ENCODE assay signal across 1 cellular context in genomic region chr7:76223286-76223972, GRCh38.
TF ChIP-seq lines count a peak whose summit lies in the region.

No MANE protein-coding gene starts in this region.

TF ChIP-seq in GM23338, 12 proteins besides CTCF, POLR2A, EP300 and RAD21 (continued from another document):
- TF ChIP-seq, protein P1, sequence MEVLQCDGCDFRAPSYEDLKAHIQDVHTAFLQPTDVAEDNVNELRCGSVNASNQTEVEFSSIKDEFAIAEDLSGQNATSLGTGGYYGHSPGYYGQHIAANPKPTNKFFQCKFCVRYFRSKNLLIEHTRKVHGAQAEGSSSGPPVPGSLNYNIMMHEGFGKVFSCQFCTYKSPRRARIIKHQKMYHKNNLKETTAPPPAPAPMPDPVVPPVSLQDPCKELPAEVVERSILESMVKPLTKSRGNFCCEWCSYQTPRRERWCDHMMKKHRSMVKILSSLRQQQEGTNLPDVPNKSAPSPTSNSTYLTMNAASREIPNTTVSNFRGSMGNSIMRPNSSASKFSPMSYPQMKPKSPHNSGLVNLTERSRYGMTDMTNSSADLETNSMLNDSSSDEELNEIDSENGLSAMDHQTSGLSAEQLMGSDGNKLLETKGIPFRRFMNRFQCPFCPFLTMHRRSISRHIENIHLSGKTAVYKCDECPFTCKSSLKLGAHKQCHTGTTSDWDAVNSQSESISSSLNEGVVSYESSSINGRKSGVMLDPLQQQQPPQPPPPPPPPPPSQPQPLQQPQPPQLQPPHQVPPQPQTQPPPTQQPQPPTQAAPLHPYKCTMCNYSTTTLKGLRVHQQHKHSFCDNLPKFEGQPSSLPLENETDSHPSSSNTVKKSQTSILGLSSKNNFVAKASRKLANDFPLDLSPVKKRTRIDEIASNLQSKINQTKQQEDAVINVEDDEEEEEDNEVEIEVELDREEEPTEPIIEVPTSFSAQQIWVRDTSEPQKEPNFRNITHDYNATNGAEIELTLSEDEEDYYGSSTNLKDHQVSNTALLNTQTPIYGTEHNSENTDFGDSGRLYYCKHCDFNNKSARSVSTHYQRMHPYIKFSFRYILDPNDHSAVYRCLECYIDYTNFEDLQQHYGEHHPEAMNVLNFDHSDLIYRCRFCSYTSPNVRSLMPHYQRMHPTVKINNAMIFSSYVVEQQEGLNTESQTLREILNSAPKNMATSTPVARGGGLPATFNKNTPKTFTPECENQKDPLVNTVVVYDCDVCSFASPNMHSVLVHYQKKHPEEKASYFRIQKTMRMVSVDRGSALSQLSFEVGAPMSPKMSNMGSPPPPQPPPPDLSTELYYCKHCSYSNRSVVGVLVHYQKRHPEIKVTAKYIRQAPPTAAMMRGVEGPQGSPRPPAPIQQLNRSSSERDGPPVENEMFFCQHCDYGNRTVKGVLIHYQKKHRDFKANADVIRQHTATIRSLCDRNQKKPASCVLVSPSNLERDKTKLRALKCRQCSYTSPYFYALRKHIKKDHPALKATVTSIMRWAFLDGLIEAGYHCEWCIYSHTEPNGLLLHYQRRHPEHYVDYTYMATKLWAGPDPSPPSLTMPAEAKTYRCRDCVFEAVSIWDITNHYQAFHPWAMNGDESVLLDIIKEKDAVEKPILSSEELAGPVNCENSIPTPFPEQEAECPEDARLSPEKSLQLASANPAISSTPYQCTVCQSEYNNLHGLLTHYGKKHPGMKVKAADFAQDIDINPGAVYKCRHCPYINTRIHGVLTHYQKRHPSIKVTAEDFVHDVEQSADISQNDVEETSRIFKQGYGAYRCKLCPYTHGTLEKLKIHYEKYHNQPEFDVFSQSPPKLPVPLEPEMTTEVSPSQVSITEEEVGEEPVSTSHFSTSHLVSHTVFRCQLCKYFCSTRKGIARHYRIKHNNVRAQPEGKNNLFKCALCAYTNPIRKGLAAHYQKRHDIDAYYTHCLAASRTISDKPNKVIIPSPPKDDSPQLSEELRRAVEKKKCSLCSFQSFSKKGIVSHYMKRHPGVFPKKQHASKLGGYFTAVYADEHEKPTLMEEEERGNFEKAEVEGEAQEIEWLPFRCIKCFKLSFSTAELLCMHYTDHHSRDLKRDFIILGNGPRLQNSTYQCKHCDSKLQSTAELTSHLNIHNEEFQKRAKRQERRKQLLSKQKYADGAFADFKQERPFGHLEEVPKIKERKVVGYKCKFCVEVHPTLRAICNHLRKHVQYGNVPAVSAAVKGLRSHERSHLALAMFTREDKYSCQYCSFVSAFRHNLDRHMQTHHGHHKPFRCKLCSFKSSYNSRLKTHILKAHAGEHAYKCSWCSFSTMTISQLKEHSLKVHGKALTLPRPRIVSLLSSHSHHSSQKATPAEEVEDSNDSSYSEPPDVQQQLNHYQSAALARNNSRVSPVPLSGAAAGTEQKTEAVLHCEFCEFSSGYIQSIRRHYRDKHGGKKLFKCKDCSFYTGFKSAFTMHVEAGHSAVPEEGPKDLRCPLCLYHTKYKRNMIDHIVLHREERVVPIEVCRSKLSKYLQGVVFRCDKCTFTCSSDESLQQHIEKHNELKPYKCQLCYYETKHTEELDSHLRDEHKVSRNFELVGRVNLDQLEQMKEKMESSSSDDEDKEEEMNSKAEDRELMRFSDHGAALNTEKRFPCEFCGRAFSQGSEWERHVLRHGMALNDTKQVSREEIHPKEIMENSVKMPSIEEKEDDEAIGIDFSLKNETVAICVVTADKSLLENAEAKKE (CRISPR knock-in tag; IDR thresholded peaks at IDR 0.05): no peak
- TF ChIP-seq EZH2 (IDR thresholded peaks at IDR 0.05; ENCODE audit: low read depth, unreplicated experiment) (no peak), JUNB (IDR thresholded peaks at IDR 0.05; ENCODE audit: unreplicated experiment) (no peak), ZNF114 (CRISPR knock-in tag; IDR thresholded peaks at IDR 0.05) (no peak), CREB1 (CRISPR knock-in tag; IDR thresholded peaks at IDR 0.05; ENCODE audit: low read depth) (no peak), POLR2AphosphoS5 (IDR thresholded peaks at IDR 0.05; ENCODE audit: low read depth) (no peak), NANOG (IDR thresholded peaks at IDR 0.05; ENCODE audit: borderline replicate concordance) (no peak), ETS1 (IDR thresholded peaks at IDR 0.05) (no peak)
TF ChIP-seq in GM23338: peak in this region for 0.
